In genomic region chr11:128595775-128596174, GRCh38 we compare ENCODE assay signal across 12 cellular contexts. TPM values are rescaled to one million over a fixed set of nuclear protein-coding genes. Genes with fewer than 3 reads are reported as not detected.
A peak's percentile ranks its signal among the peaks of the same experiment; 100 is the strongest.
DNase-seq lines count a peak whose midpoint lies in the region; ATAC-seq and TF ChIP-seq lines count a peak whose summit lies in the region.
"Had no signal": no experiment of that assay in that cellular context is flagged by ENCODE, and none has a peak within 500 bp of the region (broad histone marks: within the 10 kb centered on the region; RNA-seq: fewer than 3 reads in every experiment).

No MANE protein-coding gene starts in this region.

- H3K9ac ChIP-seq in BLaER1 (no peak overlapping the region), neuronal stem cell (ENCODE audit: low read depth, low read length, poor library complexity) (no peak overlapping the region)

- H4K8ac ChIP-seq in neuronal stem cell (ENCODE audit: low read depth, low read length), result no peak overlapping the region

- no peak overlapping the region for H3K27ac ChIP-seq in BLaER1
- no peak overlapping the region for H3K27ac ChIP-seq in neuronal stem cell (replicated peaks; ENCODE audit: low read length)
- no peak overlapping the region for H3K27ac ChIP-seq in WERI-Rb-1

- no peak overlapping the region for H2BK120ac ChIP-seq in neuronal stem cell (ENCODE audit: low read depth, low read length)

- H3K36me3 ChIP-seq in BLaER1 (no peaks in the 10 kb centered on the region), neuronal stem cell (replicated peaks in 1 of 2; ENCODE audit: control insufficient read depth in 2 of 2, insufficient read depth in 2 of 2, low read length in 2 of 2) (no peaks in the 10 kb centered on the region), WERI-Rb-1 (no peaks in the 10 kb centered on the region)

- H3K27me3 Mint-ChIP-seq in naive B cell, result no peaks in the 10 kb centered on the region

- H3K9me3 ChIP-seq in BLaER1 (no peaks in the 10 kb centered on the region), neuronal stem cell (replicated peaks in 1 of 2; ENCODE audit: control insufficient read depth in 2 of 2, insufficient read depth in 1 of 2, low read depth in 1 of 2, low read length in 2 of 2) (no peaks in the 10 kb centered on the region), WERI-Rb-1 (ENCODE audit: severe bottlenecking) (no peaks in the 10 kb centered on the region)
- H3K9me3 ChIP-seq: Caco-2 had no signal

- no peaks in the 10 kb centered on the region for H3K79me1 ChIP-seq in neuronal stem cell (ENCODE audit: low read depth, low read length)

- H2BK5ac ChIP-seq in neuronal stem cell (ENCODE audit: low read length), result no peak overlapping the region

- H4K91ac ChIP-seq in neuronal stem cell (ENCODE audit: low read depth, low read length, poor library complexity), result no peak overlapping the region

- H3K4me1 ChIP-seq in BLaER1 (peaks cover 24% of the 10 kb centered on the region), neuronal stem cell (ENCODE audit: control insufficient read depth in 2 of 2, insufficient read depth in 1 of 2, low read depth in 1 of 2, low read length in 2 of 2) (peaks cover 0 to 10% of the 10 kb centered on the region in 2 donors)
- H3K4me1 ChIP-seq: Caco-2 had no signal

- TF ChIP-seq CTCF in WERI-Rb-1 (IDR thresholded peaks at IDR 0.05; ENCODE audit: low read depth, low read length), result no peak

- DNase-seq in cerebellar cortex (ENCODE audit: low spot score) (peak; percentile 1), naive B cell (no peak), left ventricle myocardium superior (no peak), neuronal stem cell (ENCODE audit: low spot score) (no peak), WERI-Rb-1 (no peak), AG20443 (ENCODE audit: low spot score) (no peak)
- DNase-seq: Caco-2; CD8-positive, alpha-beta memory T cell; H7 had no signal

- H4K20me1 ChIP-seq in BLaER1, result no peaks in the 10 kb centered on the region

- peak overlapping the region in 7 of 8 donors; percentile 4 to 90 (median 76) for H3K4me3 Mint-ChIP-seq in naive B cell
- H3K4me3 Mint-ChIP-seq: CD8-positive, alpha-beta memory T cell; GM23338 had no signal

- H3K4ac ChIP-seq in neuronal stem cell (ENCODE audit: low read length), result no peak overlapping the region

- no peak overlapping the region for H3K14ac ChIP-seq in neuronal stem cell (ENCODE audit: low read length)

- H3K4me3 ChIP-seq in BLaER1, result no peak overlapping the region
- no peak overlapping the region for H3K4me3 ChIP-seq in neuronal stem cell (ENCODE audit: low read length in 2 of 2)
- H3K4me3 ChIP-seq in WERI-Rb-1 (ENCODE audit: low read depth, low read length), result no peak overlapping the region
- H3K4me3 ChIP-seq: GM23338 had no signal

- ATAC-seq in GM21390 (IDR thresholded peaks at IDR 0.05; ENCODE audit: unreplicated experiment) (peak; percentile 12), naive B cell (ENCODE audit: low read depth in 2 of 2) (no peak), left ventricle myocardium superior (no peak)
- ATAC-seq: GM23338 had no signal

- H3K27me3 ChIP-seq in BLaER1 (no peaks in the 10 kb centered on the region), neuronal stem cell (ENCODE audit: control insufficient read depth in 3 of 3, insufficient read depth in 3 of 3, low read depth in 1 of 3, low read length in 3 of 3) (peaks cover 0 to 12% (median 0%) of the 10 kb centered on the region in 3 experiments), WERI-Rb-1 (ENCODE audit: insufficient read depth, low read depth, severe bottlenecking) (no peaks in the 10 kb centered on the region)

- H3K18ac ChIP-seq in neuronal stem cell (ENCODE audit: low read length), result no peak overlapping the region

- no peak overlapping the region for H3K23ac ChIP-seq in neuronal stem cell (ENCODE audit: low read depth, low read length, poor library complexity)

- intact Hi-C loops in left ventricle myocardium superior (cut with micrococcal nuclease), result no loop called here

- H3K36me3 Mint-ChIP-seq in naive B cell, result no peaks in the 10 kb centered on the region
- H3K36me3 Mint-ChIP-seq: CD8-positive, alpha-beta memory T cell had no signal

- no peaks in the 10 kb centered on the region for H3K9me3 Mint-ChIP-seq in naive B cell
- H3K9me3 Mint-ChIP-seq: CD8-positive, alpha-beta memory T cell; GM23338 had no signal

- H3K27ac Mint-ChIP-seq in naive B cell, result peak overlapping the region; percentile 43 to 92 (median 80)
- H3K27ac Mint-ChIP-seq: CD8-positive, alpha-beta memory T cell; GM23338 had no signal

- no peak overlapping the region for H2AFZ ChIP-seq in neuronal stem cell (ENCODE audit: low read length)

- no peak overlapping the region for H2AK5ac ChIP-seq in neuronal stem cell (ENCODE audit: low read depth, low read length)

- H2BK15ac ChIP-seq in neuronal stem cell (ENCODE audit: low read length), result no peak overlapping the region

- H3K4me1 Mint-ChIP-seq in naive B cell, result peaks cover 56 to 73% (median 59%) of the 10 kb centered on the region in 3 donors

- H2BK12ac ChIP-seq in neuronal stem cell (ENCODE audit: low read length), result no peak overlapping the region

- peak overlapping the region; percentile 41 for H3K4me2 ChIP-seq in BLaER1
- H3K4me2 ChIP-seq in neuronal stem cell (ENCODE audit: insufficient read depth, low read length, poor library complexity, severe bottlenecking), result no peak overlapping the region
- H3K4me2 ChIP-seq: GM23338 had no signal

- no CpG with 5 or more reads among the region's 3 CpGs for WGBS in neuronal stem cell (ENCODE audit: extremely low coverage in 2 of 2, insufficient read length in 2 of 2, insufficient replicate concordance in 1 of 2), 2 donors

RNA-seq across cellular contexts. Expression of gene ETS1, which starts 8.4 kb away (rescaled TPM):
- 100 to 1,000 TPM; 205 to 278 (median 247) TPM for polyA plus RNA-seq in naive B cell (ENCODE audit: low read depth in 6 of 6)
- total RNA-seq in left ventricle myocardium superior, result 53.4 TPM
- 0.33 TPM for polyA plus RNA-seq in neuronal stem cell (2013, experiment 1 of 2)
- polyA plus RNA-seq in neuronal stem cell (2013, experiment 2 of 2), result 0.37 TPM
